In genomic region chr1:6523566-6523965, GRCh38 we compare ENCODE assay signal across 8 cellular contexts. TPM values are rescaled to one million over a fixed set of nuclear protein-coding genes. Genes with fewer than 3 reads are reported as not detected.
DNase-seq lines count a peak whose midpoint lies in the region; ATAC-seq, FAIRE-seq and TF ChIP-seq lines count a peak whose summit lies in the region.

No MANE protein-coding gene starts in this region.

- peaks cover 11 to 20% of the 10 kb centered on the region in 2 experiments for H3K36me3 ChIP-seq in GM12878 (ENCODE audit: control insufficient read depth in 2 of 2, insufficient read depth in 2 of 2, low read length in 1 of 2)

- H3K27me3 Mint-ChIP-seq in activated T-cell treated with anti-CD3 and anti-CD28 coated beads, Interleukin-2, amount 50 U/mL, for 24 hours = no peaks in the 10 kb centered on the region
- no peaks in the 10 kb centered on the region for H3K27me3 Mint-ChIP-seq in activated CD4-positive, alpha-beta T cell treated with anti-CD3 and anti-CD28 coated beads for 36 hours

- ATAC-seq in GM12878 (peak; percentile 71), left colon (peak; percentile 89), HG03095 (IDR thresholded peaks at IDR 0.05; ENCODE audit: unreplicated experiment) (no peak)
- ATAC-seq in activated CD4-positive, alpha-beta T cell treated with anti-CD3 and anti-CD28 coated beads for 36 hours = no peak

- no peaks in the 10 kb centered on the region for H3K27me3 ChIP-seq in GM12878 (replicated peaks in 1 of 2; ENCODE audit: control insufficient read depth in 2 of 2, insufficient read depth in 2 of 2, low read length in 1 of 2)

- peak; percentile 31 for DNase-seq in DMS53 treated with DMSO at 0.1 percent for 48 hours (lab: John Stamatoyannopoulos, UW; ENCODE audit: unreplicated experiment)
- DNase-seq in LNCaP clone FGC (ENCODE audit: low read depth) = no peak
- DNase-seq in GM12878 (ENCODE audit: low read depth, low spot score) = no peak
- DNase-seq in left colon = no peak
- DNase-seq in NCI-H1436 (lab: John Stamatoyannopoulos, UW) = no peak
- no peak for DNase-seq in activated T-cell treated with anti-CD3 and anti-CD28 coated beads, Interleukin-2, amount 50 U/mL, for 24 hours
- no peak for DNase-seq in activated CD4-positive, alpha-beta T cell treated with anti-CD3 and anti-CD28 coated beads for 36 hours

- H3K27ac Mint-ChIP-seq in activated T-cell treated with anti-CD3 and anti-CD28 coated beads, Interleukin-2, amount 50 U/mL, for 24 hours = no peak overlapping the region
- no peak overlapping the region for H3K27ac Mint-ChIP-seq in activated CD4-positive, alpha-beta T cell treated with anti-CD3 and anti-CD28 coated beads for 36 hours

- no peak overlapping the region for H2AFZ ChIP-seq in GM12878 (ENCODE audit: control insufficient read depth, low read depth, low read length)

- H3K4me3 Mint-ChIP-seq in activated T-cell treated with anti-CD3 and anti-CD28 coated beads, Interleukin-2, amount 50 U/mL, for 24 hours = no peak overlapping the region
- no peak overlapping the region for H3K4me3 Mint-ChIP-seq in activated CD4-positive, alpha-beta T cell treated with anti-CD3 and anti-CD28 coated beads for 36 hours

- in situ Hi-C loops in GM12878 (cut with MboI) = no loop called here

- no peaks in the 10 kb centered on the region for H3K4me1 ChIP-seq in GM12878 (ENCODE audit: control insufficient read depth, insufficient read depth, low read length)

- CTCF ChIA-PET in GM12878 (lab: Yijun Ruan, JAX) = interaction anchor here (0.6 to 5.0 kb wide), 11 partner anchors 10 to 123 kb away, joined by 3 to 24 read pairs (median 6); partner anchors contain the start of gene NOL9
- CTCF ChIA-PET in activated CD4-positive, alpha-beta T cell treated with anti-CD3 and anti-CD28 coated beads for 36 hours (lab: Charles Lee) = interaction anchor here (0.8 to 1.2 kb wide), 3 partner anchors 8 to 30 kb away, joined by 3 read pairs; no protein-coding TSS in a partner anchor

- TF ChIP-seq RAD21 in GM12878 (IDR thresholded peaks at IDR 0.05; ENCODE audit: insufficient read depth, low read depth, low read length) = 0 out of 2 replicates have a peak, but pooled peaks have one; percentile 23

- no peaks in the 10 kb centered on the region for H4K20me1 ChIP-seq in GM12878 (ENCODE audit: control insufficient read depth, insufficient read depth)

- H3K79me2 ChIP-seq in GM12878 (ENCODE audit: control insufficient read depth, insufficient read depth, low read length) = no peaks in the 10 kb centered on the region

- BruUV-seq in GM12878 (replicated peaks; lab: Mats Ljungman, UMichigan) = no TSS peak

- 50% methylated on average over 4 of the region's 6 CpGs for WGBS in GM12878 (ENCODE audit: insufficient coverage, insufficient replicate concordance, low lambda C conversion rate, missing lambda C conversion rate)

- SMC1A ChIA-PET in GM12878 (lab: Charles Lee; ENCODE audit: uncharacterized antibody, unreplicated experiment) = interaction anchor here (0.8 kb wide), 1 partner anchor 32 kb away, joined by 3 read pairs; the partner anchor contains the start of gene PLEKHG5

- H3K36me3 Mint-ChIP-seq in activated T-cell treated with anti-CD3 and anti-CD28 coated beads, Interleukin-2, amount 50 U/mL, for 24 hours (ENCODE audit: low read depth) = peaks cover 66% of the 10 kb centered on the region
- peaks cover 21% of the 10 kb centered on the region for H3K36me3 Mint-ChIP-seq in activated CD4-positive, alpha-beta T cell treated with anti-CD3 and anti-CD28 coated beads for 36 hours (ENCODE audit: low read depth)

- no peaks in the 10 kb centered on the region for H3K9me3 ChIP-seq in GM12878 (replicated peaks; ENCODE audit: control insufficient read depth, insufficient read depth, low read length)

- H3K4me1 Mint-ChIP-seq in activated T-cell treated with anti-CD3 and anti-CD28 coated beads, Interleukin-2, amount 50 U/mL, for 24 hours (ENCODE audit: low read depth) = no peaks in the 10 kb centered on the region
- no peaks in the 10 kb centered on the region for H3K4me1 Mint-ChIP-seq in activated CD4-positive, alpha-beta T cell treated with anti-CD3 and anti-CD28 coated beads for 36 hours

- no peak overlapping the region for H3K27ac ChIP-seq in GM12878 (ENCODE audit: control insufficient read depth, insufficient read depth)

- no peak overlapping the region for H3K9ac ChIP-seq in GM12878 (ENCODE audit: control insufficient read depth, insufficient read depth, low read length)

- no peak overlapping the region for H3K4me3 ChIP-seq in LNCaP clone FGC (ENCODE audit: low read depth, low read length)
- no peak overlapping the region for H3K4me3 ChIP-seq in GM12878

- no peaks in the 10 kb centered on the region for H3K9me3 Mint-ChIP-seq in activated T-cell treated with anti-CD3 and anti-CD28 coated beads, Interleukin-2, amount 50 U/mL, for 24 hours
- H3K9me3 Mint-ChIP-seq in activated CD4-positive, alpha-beta T cell treated with anti-CD3 and anti-CD28 coated beads for 36 hours (ENCODE audit: low read depth) = no peaks in the 10 kb centered on the region

- TF ChIP-seq CTCF in LNCaP clone FGC (IDR thresholded peaks at IDR 0.05; ENCODE audit: control insufficient read depth, extremely low read depth, insufficient read depth) (peak; percentile 31; the same call in 1 of the 2 replicates), GM12878 (IDR thresholded peaks at IDR 0.05 in 2 of 3, conservative IDR thresholded peaks at IDR 0.05 in 1 of 3; ENCODE audit: control insufficient read depth in 2 of 3, extremely low read depth in 1 of 3, insufficient read depth in 1 of 3, low read depth in 3 of 3, low read length in 3 of 3) (peak; percentile 31 to 47 (median 35); a peak in 4 of 6 replicates)

- no peak for TF ChIP-seq POLR2A in GM12878 (IDR thresholded peaks at IDR 0.05; ENCODE audit: low read depth, low read length)

- TF ChIP-seq EP300 in GM12878 (IDR thresholded peaks at IDR 0.05; ENCODE audit: borderline replicate concordance in 1 of 2, control insufficient read depth in 1 of 2, low read depth in 2 of 2, low read length in 2 of 2) = no peak

- no peak overlapping the region for H3K4me2 ChIP-seq in GM12878 (ENCODE audit: control insufficient read depth, insufficient read depth)

- no peak for FAIRE-seq in GM12878 (lab: Jason Lieb, UNC)

- POLR2A ChIA-PET in GM12878 (lab: Charles Lee) = interaction anchor here (0.8 kb wide), 2 partner anchors 32 to 33 kb away, joined by 3 to 5 read pairs; partner anchors contain the start of gene PLEKHG5
- POLR2A ChIA-PET in activated CD4-positive, alpha-beta T cell treated with anti-CD3 and anti-CD28 coated beads for 36 hours (lab: Charles Lee) = no interaction called here

- RAD21 ChIA-PET in GM12878 (lab: Charles Lee; ENCODE audit: unreplicated experiment) = no interaction called here

- intact Hi-C loops in GM12878 (cut with micrococcal nuclease; ENCODE audit: unreplicated experiment) = no loop called here
- intact Hi-C loops in left colon (cut with DNase I, micrococcal nuclease) = no loop called here
- intact Hi-C loops in activated CD4-positive, alpha-beta T cell treated with anti-CD3 and anti-CD28 coated beads for 36 hours (cut with DNase I, micrococcal nuclease) = loop anchor here in 1 of 2 experiments (2.0 kb wide), 1 partner anchor 37 kb away; no protein-coding TSS in a partner anchor

RNA-seq across cellular contexts. Expression of gene NOL9, which starts 30.7 kb away (rescaled TPM):
- 125 and 145 TPM in 2 replicates for total RNA-seq in GM12878 (2013; cell fraction: nucleolus; rRNA removed)
- 23.0 and 24.9 TPM in 2 replicates for total RNA-seq in GM12878 (2014; rRNA removed)
- 23.5 and 23.6 TPM in 2 replicates for total RNA-seq in GM12878 (2014; rRNA removed; fragmentation: Illumina TruSeq; extraction: Trizol)
- 28.7 and 35.9 TPM in 2 replicates for total RNA-seq in GM12878 (2021)
- polyA plus RNA-seq in GM12878 (2011; ENCODE audit: low read depth) = 5.3 TPM
- 29.7 and 30.9 TPM in 2 replicates for polyA plus RNA-seq in GM12878 (2011; rRNA removed)
- 14.0 and 16.3 TPM in 2 replicates for polyA plus RNA-seq in GM12878 (2011; cell fraction: cytosol; rRNA removed)
- polyA plus RNA-seq in GM12878 (2011; cell fraction: nucleus; rRNA removed) = 24.0 and 27.3 TPM in 2 replicates
- polyA plus RNA-seq in GM12878 (2012) = 5.8 and 10.7 TPM in 2 replicates
- polyA plus RNA-seq in GM12878 (2014; fragmentation: Illumina TruSeq; extraction: Trizol) = 10.9 and 14.0 TPM in 2 replicates
- polyA plus RNA-seq in GM12878 (2014; fragmentation: Nextera tagmentation; extraction: Ambion mirVana) = 1 to 10 TPM; 3.9 to 4.3 TPM
- 17.5 and 23.8 TPM in 2 replicates for polyA plus RNA-seq in GM12878 (2014; rRNA removed)
- 10 to 100 TPM; 22.9 to 24.6 TPM for polyA plus RNA-seq in GM12878 (2016; fragmentation: Nextera tagmentation; extraction: Ambion mirVana)
- 29.7 and 38.8 TPM in 2 replicates for polyA minus RNA-seq in GM12878 (2011; rRNA and poly(A)+ RNA removed)
- 12.1 and 15.4 TPM in 2 replicates for polyA minus RNA-seq in GM12878 (2011; cell fraction: cytosol; rRNA and poly(A)+ RNA removed)
- 19.2 and 33.0 TPM in 2 replicates for polyA minus RNA-seq in GM12878 (2011; cell fraction: nucleus; rRNA and poly(A)+ RNA removed)
- total RNA-seq in left colon = 10 to 100 TPM; 18.3 to 18.5 TPM
- 10 to 100 TPM; 37.4 to 44.7 TPM for total RNA-seq in activated CD4-positive, alpha-beta T cell treated with anti-CD3 and anti-CD28 coated beads for 36 hours

RNA-seq across cellular contexts. Expression of gene TAS1R1, which starts 31.5 kb away (rescaled TPM):
- total RNA-seq in GM12878 (2013; cell fraction: nucleolus; rRNA removed) = not detected in 2 replicates
- total RNA-seq in GM12878 (2014; rRNA removed) = not detected in 2 replicates
- total RNA-seq in GM12878 (2014; rRNA removed; fragmentation: Illumina TruSeq; extraction: Trizol) = not detected in 2 replicates
- total RNA-seq in GM12878 (2021) = 0.11 TPM in 1 of 2 replicates, not detected in the other
- not detected for polyA plus RNA-seq in GM12878 (2011; ENCODE audit: low read depth)
- not detected in 2 replicates for polyA plus RNA-seq in GM12878 (2011; rRNA removed)
- polyA plus RNA-seq in GM12878 (2011; cell fraction: cytosol; rRNA removed) = 0.03 TPM in 1 of 2 replicates, not detected in the other
- 0.04 TPM in 1 of 2 replicates, not detected in the other for polyA plus RNA-seq in GM12878 (2011; cell fraction: nucleus; rRNA removed)
- polyA plus RNA-seq in GM12878 (2012) = 0.14 and 0.38 TPM in 2 replicates
- 0.03 TPM in 1 of 2 replicates, not detected in the other for polyA plus RNA-seq in GM12878 (2014; fragmentation: Illumina TruSeq; extraction: Trizol)
- polyA plus RNA-seq in GM12878 (2014; fragmentation: Nextera tagmentation; extraction: Ambion mirVana) = under 1 TPM in 1 of 2 experiments, not detected in 1; 0.04 TPM
- 0.06 and 0.10 TPM in 2 replicates for polyA plus RNA-seq in GM12878 (2014; rRNA removed)
- polyA plus RNA-seq in GM12878 (2016; fragmentation: Nextera tagmentation; extraction: Ambion mirVana) = not detected
- not detected in 2 replicates for polyA minus RNA-seq in GM12878 (2011; rRNA and poly(A)+ RNA removed)
- not detected in 2 replicates for polyA minus RNA-seq in GM12878 (2011; cell fraction: cytosol; rRNA and poly(A)+ RNA removed)
- not detected in 2 replicates for polyA minus RNA-seq in GM12878 (2011; cell fraction: nucleus; rRNA and poly(A)+ RNA removed)
- under 1 TPM in 1 of 2 donors, not detected in 1; 0.14 TPM for total RNA-seq in left colon
- total RNA-seq in activated CD4-positive, alpha-beta T cell treated with anti-CD3 and anti-CD28 coated beads for 36 hours = under 1 TPM in 1 of 2 experiments, not detected in 1; 0.07 TPM

RNA-seq across cellular contexts. Expression of gene PLEKHG5, which starts 32.1 kb away (rescaled TPM):
- 2.0 and 2.4 TPM in 2 replicates for total RNA-seq in GM12878 (2013; cell fraction: nucleolus; rRNA removed)
- total RNA-seq in GM12878 (2014; rRNA removed) (0.33 and 0.51 TPM in 2 replicates), GM12878 (2014; rRNA removed; fragmentation: Illumina TruSeq; extraction: Trizol) (0.18 TPM in 2 replicates), GM12878 (2021) (0.69 and 1.1 TPM in 2 replicates), left colon (10 to 100 TPM; 14.1 to 22.3 TPM)
- polyA plus RNA-seq in GM12878 (2011; ENCODE audit: low read depth) = 0.13 TPM
- polyA plus RNA-seq in GM12878 (2011; rRNA removed) (0.19 and 0.48 TPM in 2 replicates), GM12878 (2014; fragmentation: Illumina TruSeq; extraction: Trizol) (0.13 TPM in 1 of 2 replicates, not detected in the other), GM12878 (2014; fragmentation: Nextera tagmentation; extraction: Ambion mirVana) (under 1 TPM in 1 of 2 experiments, not detected in 1; 0.04 TPM), GM12878 (2014; rRNA removed) (0.69 and 0.79 TPM in 2 replicates), GM12878 (2016; fragmentation: Nextera tagmentation; extraction: Ambion mirVana) (under 1 TPM; 0.12 to 0.13 TPM)
- 0.49 and 0.82 TPM in 2 replicates for polyA plus RNA-seq in GM12878 (2011; cell fraction: cytosol; rRNA removed)
- 3.7 and 5.2 TPM in 2 replicates for polyA plus RNA-seq in GM12878 (2011; cell fraction: nucleus; rRNA removed)
- polyA plus RNA-seq in GM12878 (2012) = 0.29 and 0.49 TPM in 2 replicates
- 0.46 and 0.59 TPM in 2 replicates for polyA minus RNA-seq in GM12878 (2011; rRNA and poly(A)+ RNA removed)
- 0.52 and 0.53 TPM in 2 replicates for polyA minus RNA-seq in GM12878 (2011; cell fraction: cytosol; rRNA and poly(A)+ RNA removed)
- polyA minus RNA-seq in GM12878 (2011; cell fraction: nucleus; rRNA and poly(A)+ RNA removed) = 0.73 and 1.2 TPM in 2 replicates
- 1 to 10 TPM in 1 of 2 experiments, under 1 TPM in 1; 0.76 to 1.1 TPM for total RNA-seq in activated CD4-positive, alpha-beta T cell treated with anti-CD3 and anti-CD28 coated beads for 36 hours

RNA-seq across cellular contexts. Expression of gene ZBTB48, which starts 56.2 kb away (rescaled TPM):
- total RNA-seq in GM12878 (2013; cell fraction: nucleolus; rRNA removed) = 40.4 and 45.4 TPM in 2 replicates
- total RNA-seq in GM12878 (2014; rRNA removed) (13.6 and 16.3 TPM in 2 replicates), GM12878 (2014; rRNA removed; fragmentation: Illumina TruSeq; extraction: Trizol) (14.5 and 18.8 TPM in 2 replicates), GM12878 (2021) (23.6 and 27.8 TPM in 2 replicates), left colon (10 to 100 TPM; 32.4 to 43.2 TPM)
- polyA plus RNA-seq in GM12878 (2011; ENCODE audit: low read depth) = 8.7 TPM
- polyA plus RNA-seq in GM12878 (2011; rRNA removed) (10.8 and 17.2 TPM in 2 replicates), GM12878 (2014; fragmentation: Illumina TruSeq; extraction: Trizol) (7.6 and 9.9 TPM in 2 replicates), GM12878 (2014; fragmentation: Nextera tagmentation; extraction: Ambion mirVana) (1 to 10 TPM in 1 of 2 experiments, under 1 TPM in 1; 1.00 to 3.3 TPM), GM12878 (2014; rRNA removed) (25.3 and 26.3 TPM in 2 replicates), GM12878 (2016; fragmentation: Nextera tagmentation; extraction: Ambion mirVana) (10 to 100 TPM; 16.3 to 18.7 TPM)
- 19.4 and 33.6 TPM in 2 replicates for polyA plus RNA-seq in GM12878 (2011; cell fraction: cytosol; rRNA removed)
- polyA plus RNA-seq in GM12878 (2011; cell fraction: nucleus; rRNA removed) = 68.9 and 75.7 TPM in 2 replicates
- 21.0 and 24.5 TPM in 2 replicates for polyA plus RNA-seq in GM12878 (2012)
- polyA minus RNA-seq in GM12878 (2011; rRNA and poly(A)+ RNA removed) = 11.6 and 23.8 TPM in 2 replicates
- 8.4 and 10.8 TPM in 2 replicates for polyA minus RNA-seq in GM12878 (2011; cell fraction: cytosol; rRNA and poly(A)+ RNA removed)
- polyA minus RNA-seq in GM12878 (2011; cell fraction: nucleus; rRNA and poly(A)+ RNA removed) = 20.1 and 31.1 TPM in 2 replicates
- total RNA-seq in activated CD4-positive, alpha-beta T cell treated with anti-CD3 and anti-CD28 coated beads for 36 hours = 10 to 100 TPM; 23.2 to 26.0 TPM

RNA-seq across cellular contexts. Expression of gene TNFRSF25, which starts 57.6 kb away (rescaled TPM):
- 12.4 and 16.1 TPM in 2 replicates for total RNA-seq in GM12878 (2013; cell fraction: nucleolus; rRNA removed)
- total RNA-seq in GM12878 (2014; rRNA removed) (0.16 TPM in 1 of 2 replicates, not detected in the other), GM12878 (2014; rRNA removed; fragmentation: Illumina TruSeq; extraction: Trizol) (not detected in 2 replicates), GM12878 (2021) (0.46 and 0.58 TPM in 2 replicates), left colon (10 to 100 TPM; 21.7 to 71.9 TPM)
- polyA plus RNA-seq in GM12878 (2011; ENCODE audit: low read depth) = not detected
- polyA plus RNA-seq in GM12878 (2011; rRNA removed) (5.0 and 8.6 TPM in 2 replicates), GM12878 (2014; fragmentation: Illumina TruSeq; extraction: Trizol) (not detected in 2 replicates), GM12878 (2014; fragmentation: Nextera tagmentation; extraction: Ambion mirVana) (not detected), GM12878 (2014; rRNA removed) (0.30 and 1.00 TPM in 2 replicates), GM12878 (2016; fragmentation: Nextera tagmentation; extraction: Ambion mirVana) (under 1 TPM; 0.23 to 0.29 TPM)
- polyA plus RNA-seq in GM12878 (2011; cell fraction: cytosol; rRNA removed) = 10.1 and 17.7 TPM in 2 replicates
- 65.4 and 67.1 TPM in 2 replicates for polyA plus RNA-seq in GM12878 (2011; cell fraction: nucleus; rRNA removed)
- 0.11 and 0.36 TPM in 2 replicates for polyA plus RNA-seq in GM12878 (2012)
- 2.9 and 6.4 TPM in 2 replicates for polyA minus RNA-seq in GM12878 (2011; rRNA and poly(A)+ RNA removed)
- 2.3 and 3.7 TPM in 2 replicates for polyA minus RNA-seq in GM12878 (2011; cell fraction: cytosol; rRNA and poly(A)+ RNA removed)
- 3.4 and 5.3 TPM in 2 replicates for polyA minus RNA-seq in GM12878 (2011; cell fraction: nucleus; rRNA and poly(A)+ RNA removed)
- 10 to 100 TPM; 57.3 to 66.7 TPM for total RNA-seq in activated CD4-positive, alpha-beta T cell treated with anti-CD3 and anti-CD28 coated beads for 36 hours

Comparison
In these comparisons a context has a peak if more than half of its experiments do, and no peak if none do; other contexts are left out.
1. ATAC-seq: peak in GM12878 (single experiment) and left colon (single experiment); none in HG03095 (single experiment) and activated CD4-positive, alpha-beta T cell treated with anti-CD3 and anti-CD28 coated beads for 36 hours (single experiment).
2. RNA of gene PLEKHG5, which starts 32.1 kb away (total RNA-seq): 14.1 to 22.3 TPM in left colon; 0.76 to 1.1 TPM in activated CD4-positive, alpha-beta T cell treated with anti-CD3 and anti-CD28 coated beads for 36 hours and 0.18 to 2.4 TPM in GM12878; every median in the first group is over 4 times any median in the second.